In genomic region chr19:45764487-45764886, GRCh38 we compare ENCODE assay signal across 1 cellular context.
TF ChIP-seq lines count a peak whose summit lies in the region.

No MANE protein-coding gene starts in this region.

TF ChIP-seq in IMR-90, 13 proteins besides CTCF, POLR2A, EP300 and RAD21:
- TF ChIP-seq FOS (IDR thresholded peaks at IDR 0.05; ENCODE audit: low read depth, low read length) (no peak), USF2 (IDR thresholded peaks at IDR 0.05; ENCODE audit: low read depth, low read length) (no peak), MAFK (IDR thresholded peaks at IDR 0.05; ENCODE audit: low read depth, low read length) (no peak), SMC3 (IDR thresholded peaks at IDR 0.05; ENCODE audit: low read depth, low read length) (no peak)
